9 cellular contexts compared by ENCODE assay signal in genomic region chr3:72338082-72338941, GRCh38.
DNase-seq lines count a peak whose midpoint lies in the region; ATAC-seq, FAIRE-seq and TF ChIP-seq lines count a peak whose summit lies in the region.
"Had no signal": no experiment of that assay in that cellular context is flagged by ENCODE, and none has a peak within 500 bp of the region (broad histone marks: within the 10 kb centered on the region; RNA-seq: fewer than 3 reads in every experiment).

No MANE protein-coding gene starts in this region.

- dilution Hi-C loops in keratinocyte (cut with MboI; ENCODE audit: extremely low pct_ligation_motif_present, low sequenced_read_pairs) = no loop called here

- no peak overlapping the region for H3K27ac Mint-ChIP-seq in T-helper 17 cell

- ATAC-seq in GM18873 (IDR thresholded peaks at IDR 0.05; ENCODE audit: low FRiP score, unreplicated experiment) (no peak), T-helper 17 cell (no peak)

- H3K4me3 ChIP-seq in keratinocyte (ENCODE audit: control insufficient read depth in 2 of 3, extremely low read depth in 1 of 3, insufficient read depth in 2 of 3, low read depth in 1 of 3, low read length in 3 of 3) = no peak overlapping the region

- H3K9me3 ChIP-seq in keratinocyte (ENCODE audit: control insufficient read depth, low read depth, low read length) (peaks cover 16% of the 10 kb centered on the region), T-helper 17 cell (ENCODE audit: control insufficient read depth, low read length, poor library complexity, severe bottlenecking) (no peaks in the 10 kb centered on the region)

- no peaks in the 10 kb centered on the region for H3K36me3 Mint-ChIP-seq in T-helper 17 cell (ENCODE audit: low read depth)

- H3K4me1 Mint-ChIP-seq in T-helper 17 cell = peaks cover 4% of the 10 kb centered on the region

- no peak overlapping the region for H3K4me2 ChIP-seq in keratinocyte (ENCODE audit: control insufficient read depth, extremely low read depth, insufficient read depth, low read depth, low read length)

- no peaks in the 10 kb centered on the region for H3K9me1 ChIP-seq in keratinocyte (ENCODE audit: control insufficient read depth, extremely low read depth, insufficient read depth, low read length)

- H3K79me2 ChIP-seq in keratinocyte (ENCODE audit: control insufficient read depth, insufficient read depth, low read length) = no peaks in the 10 kb centered on the region

- H3K27ac ChIP-seq in keratinocyte (ENCODE audit: control insufficient read depth, insufficient read depth, low read length) = peak overlapping the region; percentile 84

- DNase-seq in activated CD4-positive, alpha-beta T cell treated with anti-CD3 and anti-CD28 coated beads for 24 hours (ENCODE audit: low read depth in 2 of 2) = peak; percentile 27 to 40
- no peak for DNase-seq in activated CD4-positive, alpha-beta T cell treated with anti-CD3 and anti-CD28 coated beads for 1 hour
- DNase-seq in activated CD8-positive, alpha-beta memory T cell treated with anti-CD3 and anti-CD28 coated beads for 48 hours (ENCODE audit: low read depth in 2 of 3, low spot score in 2 of 3) = peak; percentile 16 to 35 (median 32)
- DNase-seq in keratinocyte (ENCODE audit: low read depth, low spot score) (peak; percentile 84), T-helper 17 cell (no peak), NCI-H2227 treated with DMSO at 0.1 percent for 48 hours (lab: John Stamatoyannopoulos, UW) (no peak)
- DNase-seq in stimulated activated CD8-positive, alpha-beta memory T cell treated with anti-CD3 and anti-CD28 coated beads, Interleukin-4, amount 100 ng/mL, for 24 hours (ENCODE audit: low read depth) = peak; percentile 15
- DNase-seq: NCI-H526 had no signal

- no peaks in the 10 kb centered on the region for H3K36me3 ChIP-seq in keratinocyte (ENCODE audit: control insufficient read depth in 2 of 2, extremely low read depth in 1 of 2, insufficient read depth in 2 of 2, low read length in 2 of 2)

- no peaks in the 10 kb centered on the region for H3K27me3 Mint-ChIP-seq in T-helper 17 cell

- H2AFZ ChIP-seq in keratinocyte (ENCODE audit: control insufficient read depth, low read length) = no peak overlapping the region

- no peaks in the 10 kb centered on the region for H4K20me1 ChIP-seq in keratinocyte (ENCODE audit: control insufficient read depth, extremely low read depth, insufficient read depth, low read length)

- H3K27me3 ChIP-seq in keratinocyte (ENCODE audit: control insufficient read depth, extremely low read depth, insufficient read depth, low read length) = no peaks in the 10 kb centered on the region

- H3K4me3 Mint-ChIP-seq in T-helper 17 cell = no peak overlapping the region

- TF ChIP-seq CTCF in keratinocyte (optimal IDR thresholded peaks at IDR 0.05 in 1 of 3, IDR thresholded peaks at IDR 0.05 in 1 of 3, conservative IDR thresholded peaks at IDR 0.05 in 1 of 3; ENCODE audit: extremely low read depth in 1 of 3, insufficient read depth in 2 of 3, low read length in 3 of 3) = no peak

- peak; percentile 98 for FAIRE-seq in keratinocyte (lab: Jason Lieb, UNC)

- H3K9ac ChIP-seq in keratinocyte (ENCODE audit: control insufficient read depth, extremely low read depth, insufficient read depth, low read length) = peak overlapping the region; percentile 8

- peaks cover 27% of the 10 kb centered on the region for H3K4me1 ChIP-seq in keratinocyte (ENCODE audit: control insufficient read depth, extremely low read depth, insufficient read depth, low read length)

Comparison
In these comparisons a context has a peak if more than half of its experiments do, and no peak if none do; other contexts are left out.
1. DNase-seq: peak in activated CD4-positive, alpha-beta T cell treated with anti-CD3 and anti-CD28 coated beads for 24 hours (2 of 2), activated CD8-positive, alpha-beta memory T cell treated with anti-CD3 and anti-CD28 coated beads for 48 hours (3 of 3), keratinocyte (single experiment) and stimulated activated CD8-positive, alpha-beta memory T cell treated with anti-CD3 and anti-CD28 coated beads, Interleukin-4, amount 100 ng/mL, for 24 hours (single experiment); none in activated CD4-positive, alpha-beta T cell treated with anti-CD3 and anti-CD28 coated beads for 1 hour (single experiment), T-helper 17 cell (0 of 3) and NCI-H2227 treated with DMSO at 0.1 percent for 48 hours (single experiment).